In genomic region chr18:58497845-58498244, GRCh38 we compare ENCODE assay signal across 2 cellular contexts.
TF ChIP-seq lines count a peak whose summit lies in the region.

No MANE protein-coding gene starts in this region.

TF ChIP-seq in IMR-90, 13 proteins besides CTCF, POLR2A, EP300 and RAD21 (continued from another document):
- TF ChIP-seq, protein P1, sequence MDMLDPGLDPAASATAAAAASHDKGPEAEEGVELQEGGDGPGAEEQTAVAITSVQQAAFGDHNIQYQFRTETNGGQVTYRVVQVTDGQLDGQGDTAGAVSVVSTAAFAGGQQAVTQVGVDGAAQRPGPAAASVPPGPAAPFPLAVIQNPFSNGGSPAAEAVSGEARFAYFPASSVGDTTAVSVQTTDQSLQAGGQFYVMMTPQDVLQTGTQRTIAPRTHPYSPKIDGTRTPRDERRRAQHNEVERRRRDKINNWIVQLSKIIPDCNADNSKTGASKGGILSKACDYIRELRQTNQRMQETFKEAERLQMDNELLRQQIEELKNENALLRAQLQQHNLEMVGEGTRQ (IDR thresholded peaks at IDR 0.05; ENCODE audit: low read depth, low read length): no peak
- no peak for TF ChIP-seq MXI1 (IDR thresholded peaks at IDR 0.05; ENCODE audit: borderline replicate concordance, low read depth, low read length)
- no peak for TF ChIP-seq CHD1 (IDR thresholded peaks at IDR 0.05; ENCODE audit: low read depth, low read length)
- no peak for TF ChIP-seq MAFK (IDR thresholded peaks at IDR 0.05; ENCODE audit: low read depth, low read length)
- no peak for TF ChIP-seq NFE2L2 (IDR thresholded peaks at IDR 0.05; ENCODE audit: low read depth, low read length)
- no peak for TF ChIP-seq BHLHE40 (IDR thresholded peaks at IDR 0.05; ENCODE audit: low read depth, low read length)
- no peak for TF ChIP-seq FOS (IDR thresholded peaks at IDR 0.05; ENCODE audit: low read depth, low read length)
- TF ChIP-seq ELK1 (IDR thresholded peaks at IDR 0.05; ENCODE audit: borderline replicate concordance, low read depth, low read length): no peak
TF ChIP-seq in IMR-90: peak in this region for 0.

TF ChIP-seq in K562, 482 proteins besides CTCF, POLR2A, EP300 and RAD21 (continued from another document):
- TF ChIP-seq STAT6 (CRISPR knock-in tag; IDR thresholded peaks at IDR 0.05): no peak
